ENCODE assay signal across 24 cellular contexts in the genomic region with DNA sequence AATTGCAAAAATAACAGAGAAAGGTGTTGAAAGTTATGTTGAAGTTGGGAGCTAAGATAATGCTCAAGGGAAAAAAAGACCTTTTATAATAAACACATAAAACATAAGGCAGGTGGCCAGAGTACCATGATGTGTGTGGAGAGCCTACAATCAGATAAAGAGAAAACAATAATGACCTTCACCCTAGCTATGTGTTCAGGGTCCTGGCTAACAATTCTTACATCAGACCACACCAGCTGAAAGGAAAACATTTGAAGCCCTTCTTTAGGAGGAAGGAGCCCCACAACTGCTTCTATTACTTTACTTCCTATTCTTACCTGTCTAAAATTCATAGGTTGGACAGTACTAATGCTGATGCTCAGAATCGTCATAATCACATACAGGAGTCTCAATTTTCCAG. TPM values are rescaled to one million over a fixed set of nuclear protein-coding genes. Genes with fewer than 3 reads are reported as not detected.
A peak's percentile ranks its signal among the peaks of the same experiment; 100 is the strongest.
DNase-seq lines count a peak whose midpoint lies in the region; ATAC-seq and TF ChIP-seq lines count a peak whose summit lies in the region.
"Had no signal": no experiment of that assay in that cellular context is flagged by ENCODE, and none has a peak within 500 bp of the region (broad histone marks: within the 10 kb centered on the region; RNA-seq: fewer than 3 reads in every experiment).

No MANE protein-coding gene starts in this region.

- H3K4me1 ChIP-seq in Caco-2: no peaks in the 10 kb centered on the region
- H3K4me1 ChIP-seq in naive thymus-derived CD4-positive, alpha-beta T cell (ENCODE audit: control insufficient read depth in 2 of 2, insufficient read depth in 2 of 2, low read length in 2 of 2): peaks cover 18% of the 10 kb centered on the region in 2 donors

- DNase-seq in CD4-positive, alpha-beta T cell: no peak
- no peak for DNase-seq in Caco-2
- DNase-seq in naive thymus-derived CD4-positive, alpha-beta T cell: no peak
- no peak for DNase-seq in NCI-H1436 treated with DMSO at 0.1 percent for 48 hours (lab: John Stamatoyannopoulos, UW)
- DNase-seq: activated CD4-positive, alpha-beta T cell treated with anti-CD3 and anti-CD28 coated beads, Interleukin-2, amount 10 ng/mL, durations not matched to agents 7 days and 5 days; amniotic stem cell; caudate nucleus; EL; head of caudate nucleus; left cardiac atrium; mesenchymal stem cell; NCI-H1105 treated with DMSO at 0.1 percent for 48 hours; NCI-H2081; NCI-H446; PC-9; posterior cingulate gyrus; SJCRH30; stimulated activated naive CD4-positive, alpha-beta T cell; T-helper 1 cell; thyroid gland had no signal

- no peak overlapping the region for H3K4me3 ChIP-seq in Caco-2 (ENCODE audit: low read depth, low read length)
- H3K4me3 ChIP-seq in naive thymus-derived CD4-positive, alpha-beta T cell (ENCODE audit: low read length): no peak overlapping the region
- H3K4me3 ChIP-seq: PC-9, SJCRH30, thyroid gland had no signal

- no peak for TF ChIP-seq CTCF in CD4-positive, alpha-beta T cell (IDR thresholded peaks at IDR 0.05)
- TF ChIP-seq CTCF in Caco-2 (IDR thresholded peaks at IDR 0.05; ENCODE audit: insufficient read depth in 1 of 2, low read depth in 1 of 2, low read length in 1 of 2, severe bottlenecking in 1 of 2, unreplicated experiment in 1 of 2): no peak

- no peaks in the 10 kb centered on the region for H3K36me3 ChIP-seq in Caco-2 (ENCODE audit: control insufficient read depth, insufficient read depth, low read length)
- peaks cover 0 to 4% (median 0%) of the 10 kb centered on the region in 3 experiments for H3K36me3 ChIP-seq in naive thymus-derived CD4-positive, alpha-beta T cell (ENCODE audit: control insufficient read depth in 2 of 3, insufficient read depth in 3 of 3, low read length in 3 of 3)
- H3K36me3 ChIP-seq: thyroid gland had no signal

- H3K27ac Mint-ChIP-seq in CD4-positive, alpha-beta T cell: peak overlapping the region; percentile 79
- H3K27ac Mint-ChIP-seq in Caco-2 (ENCODE audit: unreplicated experiment): no peak overlapping the region
- peak overlapping the region; percentile 17 for H3K27ac Mint-ChIP-seq in activated T-helper 17 cell treated with anti-CD3 and anti-CD28 coated beads, Interleukin-2, amount 50 U/mL, for 72 hours
- peak overlapping the region in 7 of 9 donors; percentile 15 to 69 (median 54) for H3K27ac Mint-ChIP-seq in naive thymus-derived CD4-positive, alpha-beta T cell
- no peak overlapping the region for H3K27ac Mint-ChIP-seq in stimulated activated memory B cell treated with anti-CD40 and anti-IgM and Interleukin-4, amounts not matched to agents 10 μg/mL and 1 μg/mL and 100 μg/mL, for 72 hours
- H3K27ac Mint-ChIP-seq: activated CD4-positive, alpha-beta T cell treated with anti-CD3 and anti-CD28 coated beads, Interleukin-2, amount 10 ng/mL, durations not matched to agents 7 days and 5 days had no signal

- H3K36me3 Mint-ChIP-seq in CD4-positive, alpha-beta T cell (ENCODE audit: low read depth): peaks cover 69% of the 10 kb centered on the region
- peaks cover 11% of the 10 kb centered on the region for H3K36me3 Mint-ChIP-seq in Caco-2 (ENCODE audit: insufficient read depth, unreplicated experiment)
- H3K36me3 Mint-ChIP-seq in activated T-helper 17 cell treated with anti-CD3 and anti-CD28 coated beads, Interleukin-2, amount 50 U/mL, for 72 hours (ENCODE audit: low read depth): peaks cover 51% of the 10 kb centered on the region
- peaks cover 5 to 20% (median 17%) of the 10 kb centered on the region in 5 donors for H3K36me3 Mint-ChIP-seq in naive thymus-derived CD4-positive, alpha-beta T cell
- peaks cover 17% of the 10 kb centered on the region for H3K36me3 Mint-ChIP-seq in stimulated activated memory B cell treated with anti-CD40 and anti-IgM and Interleukin-4, amounts not matched to agents 10 μg/mL and 1 μg/mL and 100 μg/mL, for 72 hours

- no peaks in the 10 kb centered on the region for H3K27me3 ChIP-seq in CD4-positive, alpha-beta T cell (ENCODE audit: control insufficient read depth, insufficient read depth, low read length)
- H3K27me3 ChIP-seq in Caco-2 (replicated peaks; ENCODE audit: control insufficient read depth, insufficient read depth, low read length): no peaks in the 10 kb centered on the region
- no peaks in the 10 kb centered on the region for H3K27me3 ChIP-seq in naive thymus-derived CD4-positive, alpha-beta T cell (ENCODE audit: control insufficient read depth in 2 of 2, insufficient read depth in 2 of 2, low read length in 2 of 2)
- H3K27me3 ChIP-seq: SJCRH30, thyroid gland had no signal

- TSS peak; percentile 8 for BruUV-seq in Caco-2 (replicated peaks; lab: Mats Ljungman, UMichigan)

- intact Hi-C loops in CD4-positive, alpha-beta T cell (cut with DNase I, micrococcal nuclease): loop anchor here (5.0 to 10.0 kb wide), 4 partner anchors 61 to 1861 kb away; partner anchors contain the start of genes PRMT3 (in 1 of the 2), UEVLD (in 1 of the 2) and ZDHHC13 (in 1 of the 2)
- intact Hi-C loops in Caco-2 (cut with micrococcal nuclease; ENCODE audit: unreplicated experiment): loop anchor here (10.0 kb wide), 1 partner anchor 279 kb away; the partner anchor contains the start of gene SAA2
- intact Hi-C loops in naive thymus-derived CD4-positive, alpha-beta T cell (cut with micrococcal nuclease): loop anchor here in 1 of 2 donors (10.0 kb wide), 1 partner anchor 1319 kb away; the partner anchor contains the start of gene PIK3C2A

- no peaks in the 10 kb centered on the region for H3K27me3 Mint-ChIP-seq in CD4-positive, alpha-beta T cell
- H3K27me3 Mint-ChIP-seq in Caco-2 (ENCODE audit: insufficient read depth, unreplicated experiment): no peaks in the 10 kb centered on the region
- H3K27me3 Mint-ChIP-seq in activated T-helper 17 cell treated with anti-CD3 and anti-CD28 coated beads, Interleukin-2, amount 50 U/mL, for 72 hours: no peaks in the 10 kb centered on the region
- peaks cover 0 to 3% (median 0%) of the 10 kb centered on the region in 5 donors for H3K27me3 Mint-ChIP-seq in naive thymus-derived CD4-positive, alpha-beta T cell
- H3K27me3 Mint-ChIP-seq in stimulated activated memory B cell treated with anti-CD40 and anti-IgM and Interleukin-4, amounts not matched to agents 10 μg/mL and 1 μg/mL and 100 μg/mL, for 72 hours: no peaks in the 10 kb centered on the region
- H3K27me3 Mint-ChIP-seq: activated CD4-positive, alpha-beta T cell treated with anti-CD3 and anti-CD28 coated beads, Interleukin-2, amount 10 ng/mL, durations not matched to agents 7 days and 5 days had no signal

- H3K9me3 ChIP-seq in CD4-positive, alpha-beta T cell (ENCODE audit: control insufficient read depth, low read length): no peaks in the 10 kb centered on the region
- H3K9me3 ChIP-seq in Caco-2: no peaks in the 10 kb centered on the region
- H3K9me3 ChIP-seq in naive thymus-derived CD4-positive, alpha-beta T cell (ENCODE audit: control insufficient read depth in 2 of 3, low read length in 3 of 3): no peaks in the 10 kb centered on the region
- H3K9me3 ChIP-seq: SJCRH30, thyroid gland had no signal

- POLR2A ChIA-PET in CD4-positive, alpha-beta T cell (lab: Charles Lee): no interaction called here
- POLR2A ChIA-PET in Caco-2 (lab: Charles Lee): no interaction called here
- POLR2A ChIA-PET in naive thymus-derived CD4-positive, alpha-beta T cell (lab: Charles Lee): interaction anchor here (1.1 to 1.2 kb wide), 2 partner anchors 8 to 14 kb away, joined by 3 to 4 read pairs; no protein-coding TSS in a partner anchor

- no peak for ATAC-seq in CD4-positive, alpha-beta T cell (ENCODE audit: poor library complexity)
- ATAC-seq in activated T-helper 17 cell treated with anti-CD3 and anti-CD28 coated beads, Interleukin-2, amount 50 U/mL, for 72 hours (replicated peaks): no peak
- ATAC-seq in naive thymus-derived CD4-positive, alpha-beta T cell: no peak
- no peak for ATAC-seq in HG03025 (IDR thresholded peaks at IDR 0.05; ENCODE audit: low FRiP score, unreplicated experiment)
- no peak for ATAC-seq in stimulated activated memory B cell treated with anti-CD40 and anti-IgM and Interleukin-4, amounts not matched to agents 10 μg/mL and 1 μg/mL and 100 μg/mL, for 72 hours
- ATAC-seq: left cardiac atrium had no signal

- CTCF ChIA-PET in CD4-positive, alpha-beta T cell (lab: Charles Lee): no interaction called here
- CTCF ChIA-PET in Caco-2 (lab: Charles Lee): no interaction called here
- CTCF ChIA-PET in naive thymus-derived CD4-positive, alpha-beta T cell (lab: Charles Lee): interaction anchor here (0.7 to 1.1 kb wide), 3 partner anchors 16 to 418 kb away, joined by 3 read pairs; partner anchors contain the start of gene SAAL1

- peak overlapping the region; percentile 50 for H3K4me3 Mint-ChIP-seq in CD4-positive, alpha-beta T cell
- no peak overlapping the region for H3K4me3 Mint-ChIP-seq in Caco-2 (ENCODE audit: unreplicated experiment)
- H3K4me3 Mint-ChIP-seq in activated T-helper 17 cell treated with anti-CD3 and anti-CD28 coated beads, Interleukin-2, amount 50 U/mL, for 72 hours: no peak overlapping the region
- H3K4me3 Mint-ChIP-seq in naive thymus-derived CD4-positive, alpha-beta T cell: peak overlapping the region in 5 of 10 donors; percentile 10 to 43 (median 19)
- no peak overlapping the region for H3K4me3 Mint-ChIP-seq in stimulated activated memory B cell treated with anti-CD40 and anti-IgM and Interleukin-4, amounts not matched to agents 10 μg/mL and 1 μg/mL and 100 μg/mL, for 72 hours
- H3K4me3 Mint-ChIP-seq: activated CD4-positive, alpha-beta T cell treated with anti-CD3 and anti-CD28 coated beads, Interleukin-2, amount 10 ng/mL, durations not matched to agents 7 days and 5 days had no signal

- no peaks in the 10 kb centered on the region for H3K9me3 Mint-ChIP-seq in CD4-positive, alpha-beta T cell
- H3K9me3 Mint-ChIP-seq in Caco-2 (ENCODE audit: unreplicated experiment): no peaks in the 10 kb centered on the region
- H3K9me3 Mint-ChIP-seq in activated T-helper 17 cell treated with anti-CD3 and anti-CD28 coated beads, Interleukin-2, amount 50 U/mL, for 72 hours: no peaks in the 10 kb centered on the region
- peaks cover 0 to 4% (median 0%) of the 10 kb centered on the region in 11 donors for H3K9me3 Mint-ChIP-seq in naive thymus-derived CD4-positive, alpha-beta T cell
- H3K9me3 Mint-ChIP-seq in stimulated activated memory B cell treated with anti-CD40 and anti-IgM and Interleukin-4, amounts not matched to agents 10 μg/mL and 1 μg/mL and 100 μg/mL, for 72 hours: no peaks in the 10 kb centered on the region
- H3K9me3 Mint-ChIP-seq: activated CD4-positive, alpha-beta T cell treated with anti-CD3 and anti-CD28 coated beads, Interleukin-2, amount 10 ng/mL, durations not matched to agents 7 days and 5 days had no signal

- H3K27ac ChIP-seq in CD4-positive, alpha-beta T cell (ENCODE audit: low read depth, low read length): no peak overlapping the region
- H3K27ac ChIP-seq in naive thymus-derived CD4-positive, alpha-beta T cell (ENCODE audit: low read depth, low read length): no peak overlapping the region
- H3K27ac ChIP-seq: epithelial cell of prostate, SJCRH30, thyroid gland had no signal

- H3K4me1 Mint-ChIP-seq in CD4-positive, alpha-beta T cell (ENCODE audit: low read depth): peaks cover 72% of the 10 kb centered on the region
- no peaks in the 10 kb centered on the region for H3K4me1 Mint-ChIP-seq in Caco-2 (ENCODE audit: low read depth, unreplicated experiment)
- peaks cover 7% of the 10 kb centered on the region for H3K4me1 Mint-ChIP-seq in activated T-helper 17 cell treated with anti-CD3 and anti-CD28 coated beads, Interleukin-2, amount 50 U/mL, for 72 hours
- H3K4me1 Mint-ChIP-seq in naive thymus-derived CD4-positive, alpha-beta T cell: peaks cover 32 to 81% (median 57%) of the 10 kb centered on the region in 7 donors
- H3K4me1 Mint-ChIP-seq in stimulated activated memory B cell treated with anti-CD40 and anti-IgM and Interleukin-4, amounts not matched to agents 10 μg/mL and 1 μg/mL and 100 μg/mL, for 72 hours: peaks cover 39% of the 10 kb centered on the region

RNA-seq across cellular contexts. Expression of gene TSG101, which starts 2.5 kb away (rescaled TPM):
- total RNA-seq in CD4-positive, alpha-beta T cell: 10 to 100 TPM; 23.5 to 30.1 TPM
- total RNA-seq in Caco-2 (2022): 64.6 and 86.6 TPM in 2 replicates
- total RNA-seq in activated T-helper 17 cell treated with anti-CD3 and anti-CD28 coated beads, Interleukin-2, amount 50 U/mL, for 72 hours: 10 to 100 TPM; 24.8 to 36.5 TPM
- total RNA-seq in naive thymus-derived CD4-positive, alpha-beta T cell: 10 to 100 TPM; 16.8 to 46.3 (median 36.3) TPM
- polyA plus RNA-seq in naive thymus-derived CD4-positive, alpha-beta T cell: 10 to 100 TPM; 40.8 to 61.4 TPM

Comparison
In these comparisons a context has a peak if more than half of its experiments do, and no peak if none do; other contexts are left out.
1. H3K27ac Mint-ChIP-seq: peak in CD4-positive, alpha-beta T cell (single experiment), activated T-helper 17 cell treated with anti-CD3 and anti-CD28 coated beads, Interleukin-2, amount 50 U/mL, for 72 hours (single experiment) and naive thymus-derived CD4-positive, alpha-beta T cell (7 of 9); none in Caco-2 (single experiment) and stimulated activated memory B cell treated with anti-CD40 and anti-IgM and Interleukin-4, amounts not matched to agents 10 μg/mL and 1 μg/mL and 100 μg/mL, for 72 hours (single experiment).